In the genomic region with DNA sequence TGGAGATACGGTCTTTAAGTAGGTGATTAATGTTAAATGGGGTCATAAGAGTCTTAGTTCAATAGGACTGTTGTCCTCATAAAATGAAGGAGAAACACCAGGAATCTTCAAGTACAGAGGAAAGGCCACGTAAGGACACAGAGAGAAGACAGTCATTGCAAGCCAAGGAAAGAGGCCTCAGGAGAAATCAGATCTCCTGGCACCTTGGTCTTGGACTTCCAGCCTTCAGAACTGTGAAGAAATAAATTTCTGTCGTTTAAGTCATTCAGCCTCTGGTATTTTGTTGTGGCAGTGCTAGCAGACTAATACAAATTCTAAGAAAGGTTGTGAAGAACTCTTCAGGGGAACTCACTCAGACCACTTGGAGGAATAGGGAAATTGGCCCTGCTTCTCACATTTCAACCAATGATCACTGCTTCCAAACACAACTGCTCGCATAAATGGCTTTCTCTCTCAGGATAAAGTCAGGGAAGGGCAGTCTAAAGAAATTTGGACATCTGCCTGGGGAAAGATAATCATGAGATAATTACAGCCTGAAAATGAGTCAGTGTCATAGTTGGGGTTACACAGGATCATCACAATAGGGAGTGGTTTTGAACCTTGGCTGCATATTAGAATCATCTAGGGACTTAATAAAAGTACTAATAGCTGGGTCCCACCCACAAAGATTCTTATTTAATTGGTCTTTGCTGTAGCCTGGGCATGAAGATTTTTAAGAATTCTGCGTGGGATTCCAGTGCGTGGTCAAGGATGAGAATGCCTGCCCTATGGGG, we compare ENCODE assay signal across 24 cellular contexts.
"Had no signal": no experiment of that assay in that cellular context is flagged by ENCODE, and none has a peak within 500 bp of the region (broad histone marks: within the 10 kb centered on the region; RNA-seq: fewer than 3 reads in every experiment).

No MANE protein-coding gene starts in this region.

- H3K36me3 ChIP-seq: heart right ventricle, lower lobe of right lung, ovary, right atrium auricular region, right lobe of liver, spleen, tibial nerve, upper lobe of left lung, vagina had no signal

- H3K9me3 ChIP-seq: lower lobe of right lung, ovary, right atrium auricular region, right lobe of liver, spleen, tibial nerve, upper lobe of left lung, vagina had no signal

- H3K27ac ChIP-seq: heart right ventricle, hepatocyte, lower lobe of right lung, ovary, right atrium auricular region, right lobe of liver, skin epidermis, spleen, tibial nerve, upper lobe of left lung, vagina had no signal

- ATAC-seq: heart right ventricle; left cardiac atrium; left lobe of liver; left ventricle myocardium superior; lower lobe of right lung; naive thymus-derived CD4-positive, alpha-beta T cell; natural killer cell treated with Interleukin-12 subunit alpha and Interleukin-12 subunit beta and Interleukin-15 and Interleukin-18, amount 100 ng/mL, for 72 hours; right lobe of liver; stimulated activated effector memory CD8-positive, alpha-beta T cell treated with anti-CD3 and anti-CD28 coated beads, Interleukin-12 subunit alpha, Interleukin-12 subunit beta, amount 100 ng/mL, for 72 hours; stimulated activated naive CD8-positive, alpha-beta T cell treated with anti-CD3 and anti-CD28 coated beads, Interleukin-15, amount 100 ng/mL, for 72 hours had no signal

- H3K79me2 ChIP-seq: hepatocyte had no signal

- DNase-seq: heart right ventricle; islet precursor cell; left cardiac atrium; left ventricle myocardium superior; lower lobe of right lung; mammary epithelial cell; mesenchymal stem cell; naive thymus-derived CD4-positive, alpha-beta T cell; ovary; right lobe of liver; spleen; stimulated activated CD4-positive, alpha-beta T cell treated with anti-CD3 and anti-CD28 coated beads, Interleukin-4, amount 100 ng/mL, for 24 hours; stimulated activated naive CD4-positive, alpha-beta T cell; stimulated activated naive CD8-positive, alpha-beta T cell treated with anti-CD3 and anti-CD28 coated beads, Interleukin-15, amount 100 ng/mL, for 72 hours; substantia nigra; upper lobe of left lung had no signal

- H2AFZ ChIP-seq: hepatocyte had no signal

- H3K4me3 ChIP-seq: heart right ventricle, hepatocyte, lower lobe of right lung, ovary, right atrium auricular region, right lobe of liver, skin epidermis, spleen, tibial nerve, upper lobe of left lung, vagina had no signal

- H3K4me2 ChIP-seq: hepatocyte had no signal

- H3K4me1 ChIP-seq: heart right ventricle, lower lobe of right lung, right atrium auricular region, right lobe of liver, spleen, upper lobe of left lung had no signal

- H3K27me3 ChIP-seq: heart right ventricle, hepatocyte, ovary, right atrium auricular region, right lobe of liver, spleen, tibial nerve, upper lobe of left lung, vagina had no signal
